8 cellular contexts compared by ENCODE assay signal in the genomic region with DNA sequence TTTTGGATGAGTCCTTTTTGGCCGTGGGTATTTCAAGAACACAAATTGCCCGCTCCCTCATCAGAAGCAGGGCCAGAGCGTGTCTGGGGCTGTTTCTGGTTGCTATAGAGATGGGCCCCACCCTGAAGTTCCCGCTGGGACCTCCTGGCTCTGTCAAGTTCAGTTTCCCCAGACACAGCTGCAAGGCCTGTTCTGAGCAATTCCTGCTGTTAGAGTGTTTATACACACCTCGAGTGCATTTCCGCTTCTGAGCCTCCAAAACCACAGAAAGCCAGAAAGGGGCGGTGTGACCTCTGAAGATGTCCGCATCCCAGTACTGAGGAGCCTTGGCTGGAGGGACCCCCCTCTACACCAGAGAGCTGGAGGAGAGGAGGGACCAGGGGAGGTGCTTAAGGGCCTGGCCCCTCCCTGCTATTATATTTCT. TPM values are rescaled to one million over a fixed set of nuclear protein-coding genes. Genes with fewer than 3 reads are reported as not detected.
A peak's percentile ranks its signal among the peaks of the same experiment; 100 is the strongest.
DNase-seq lines count a peak whose midpoint lies in the region; ATAC-seq and TF ChIP-seq lines count a peak whose summit lies in the region.

No MANE protein-coding gene starts in this region.

- H3K27ac Mint-ChIP-seq in activated CD8-positive, alpha-beta T cell treated with anti-CD3 and anti-CD28 coated beads for 36 hours = peak overlapping the region; percentile 78
- peak overlapping the region; percentile 51 for H3K27ac Mint-ChIP-seq in stimulated activated naive B cell treated with anti-CD40 and anti-IgM and Interleukin-4, amounts not matched to agents 10 μg/mL and 1 μg/mL and 100 μg/mL, for 72 hours

- H3K9me3 Mint-ChIP-seq in activated CD8-positive, alpha-beta T cell treated with anti-CD3 and anti-CD28 coated beads for 36 hours = no peaks in the 10 kb centered on the region
- no peaks in the 10 kb centered on the region for H3K9me3 Mint-ChIP-seq in stimulated activated naive B cell treated with anti-CD40 and anti-IgM and Interleukin-4, amounts not matched to agents 10 μg/mL and 1 μg/mL and 100 μg/mL, for 72 hours

- no peak overlapping the region for H3K4me3 Mint-ChIP-seq in activated CD8-positive, alpha-beta T cell treated with anti-CD3 and anti-CD28 coated beads for 36 hours
- peak overlapping the region in 1 of 2 donors; percentile 4 for H3K4me3 Mint-ChIP-seq in stimulated activated naive B cell treated with anti-CD40 and anti-IgM and Interleukin-4, amounts not matched to agents 10 μg/mL and 1 μg/mL and 100 μg/mL, for 72 hours

- intact Hi-C loops in activated CD8-positive, alpha-beta T cell treated with anti-CD3 and anti-CD28 coated beads for 36 hours (cut with micrococcal nuclease) = no loop called here
- intact Hi-C loops in heart right ventricle (cut with DNase I) = no loop called here

- H3K36me3 Mint-ChIP-seq in activated CD8-positive, alpha-beta T cell treated with anti-CD3 and anti-CD28 coated beads for 36 hours (ENCODE audit: low read depth) = no peaks in the 10 kb centered on the region
- no peaks in the 10 kb centered on the region for H3K36me3 Mint-ChIP-seq in stimulated activated naive B cell treated with anti-CD40 and anti-IgM and Interleukin-4, amounts not matched to agents 10 μg/mL and 1 μg/mL and 100 μg/mL, for 72 hours

- ATAC-seq in GM19397 (IDR thresholded peaks at IDR 0.05; ENCODE audit: unreplicated experiment) (peak; percentile 81), HG03342 (IDR thresholded peaks at IDR 0.05; ENCODE audit: unreplicated experiment) (peak; percentile 91), heart right ventricle (peak; percentile 78 to 97 (median 92))
- ATAC-seq in activated CD8-positive, alpha-beta T cell treated with anti-CD3 and anti-CD28 coated beads for 36 hours = peak; percentile 78
- ATAC-seq in stimulated activated naive B cell treated with anti-CD40 and anti-IgM and Interleukin-4, amounts not matched to agents 10 μg/mL and 1 μg/mL and 100 μg/mL, for 72 hours (replicated peaks) = peak; percentile 89 to 91

- peak overlapping the region in 9 of 10 donors; percentile 53 to 82 (median 73) for H3K27ac ChIP-seq in heart right ventricle

- DNase-seq in Daoy (ENCODE audit: low read depth) (peak; percentile 68), heart right ventricle (peak; percentile 65 to 84), NCI-H2196 (lab: John Stamatoyannopoulos, UW; ENCODE audit: unreplicated experiment) (no peak), cerebellar nuclear complex (lab: John Stamatoyannopoulos, UW) (no peak)
- peak; percentile 71 for DNase-seq in activated CD8-positive, alpha-beta T cell treated with anti-CD3 and anti-CD28 coated beads for 36 hours
- DNase-seq in stimulated activated naive B cell treated with anti-CD40 and anti-IgM and Interleukin-4, amounts not matched to agents 10 μg/mL and 1 μg/mL and 100 μg/mL, for 72 hours = peak; percentile 68

- H3K36me3 ChIP-seq in heart right ventricle = no peaks in the 10 kb centered on the region

- POLR2A ChIA-PET in activated CD8-positive, alpha-beta T cell treated with anti-CD3 and anti-CD28 coated beads for 36 hours (lab: Charles Lee) = interaction anchor here (0.7 to 1.8 kb wide), 3 partner anchors 9 to 85 kb away, joined by 3 to 16 read pairs (median 8); partner anchors contain the start of gene WBP2

- H3K9me3 ChIP-seq in heart right ventricle = no peaks in the 10 kb centered on the region

- peaks cover 17% of the 10 kb centered on the region for H3K4me1 Mint-ChIP-seq in activated CD8-positive, alpha-beta T cell treated with anti-CD3 and anti-CD28 coated beads for 36 hours (ENCODE audit: low read depth)
- H3K4me1 Mint-ChIP-seq in stimulated activated naive B cell treated with anti-CD40 and anti-IgM and Interleukin-4, amounts not matched to agents 10 μg/mL and 1 μg/mL and 100 μg/mL, for 72 hours = peaks cover 13 to 17% of the 10 kb centered on the region in 2 donors

- CTCF ChIA-PET in activated CD8-positive, alpha-beta T cell treated with anti-CD3 and anti-CD28 coated beads for 36 hours (lab: Charles Lee) = interaction anchor here (0.9 to 4.6 kb wide), 8 partner anchors 9 to 141 kb away, joined by 3 to 47 read pairs (median 4); partner anchors contain the start of genes UNC13D and WBP2

- H3K4me1 ChIP-seq in heart right ventricle = peaks cover 11 to 39% (median 27%) of the 10 kb centered on the region in 9 donors

- TF ChIP-seq CTCF in activated CD8-positive, alpha-beta T cell treated with anti-CD3 and anti-CD28 coated beads for 36 hours (IDR thresholded peaks at IDR 0.05) = no peak
- peak in 2 of 9 donors; percentile 22 to 28 for TF ChIP-seq CTCF in heart right ventricle (IDR thresholded peaks at IDR 0.05)

- H3K27me3 Mint-ChIP-seq in activated CD8-positive, alpha-beta T cell treated with anti-CD3 and anti-CD28 coated beads for 36 hours = no peaks in the 10 kb centered on the region
- H3K27me3 Mint-ChIP-seq in stimulated activated naive B cell treated with anti-CD40 and anti-IgM and Interleukin-4, amounts not matched to agents 10 μg/mL and 1 μg/mL and 100 μg/mL, for 72 hours = no peaks in the 10 kb centered on the region

- peak overlapping the region in 1 of 10 donors; percentile 2 for H3K4me3 ChIP-seq in heart right ventricle

- H3K27me3 ChIP-seq in heart right ventricle = no peaks in the 10 kb centered on the region

- 23 to 39% methylated on average over 8 of the region's 8 CpGs for WGBS in heart right ventricle, 2 donors

RNA-seq across cellular contexts. Expression of gene WBP2, which starts 9.3 kb away (rescaled TPM):
- 17.8 and 21.8 TPM in 2 replicates for total RNA-seq in Daoy (2014; rRNA removed; shearing (Covaris generic))
- 10 to 100 TPM; 54.4 to 58.5 TPM for total RNA-seq in activated CD8-positive, alpha-beta T cell treated with anti-CD3 and anti-CD28 coated beads for 36 hours
- 100 to 1,000 TPM; 130 to 210 (median 173) TPM for total RNA-seq in heart right ventricle
- 100 to 1,000 TPM; 155 to 205 TPM for polyA plus RNA-seq in heart right ventricle

RNA-seq across cellular contexts. Expression of gene TRIM47, which starts 13.9 kb away (rescaled TPM):
- total RNA-seq in Daoy (2014; rRNA removed; shearing (Covaris generic)) = 14.4 and 15.2 TPM in 2 replicates
- 10 to 100 TPM; 16.6 to 16.8 TPM for total RNA-seq in activated CD8-positive, alpha-beta T cell treated with anti-CD3 and anti-CD28 coated beads for 36 hours
- total RNA-seq in heart right ventricle = 10 to 100 TPM in 9 of 10 donors, 1 to 10 TPM in 1; 9.3 to 53.1 (median 21.5) TPM
- polyA plus RNA-seq in heart right ventricle = 10 to 100 TPM; 22.4 to 48.7 TPM

RNA-seq across cellular contexts. Expression of gene UNC13D, which starts 20.3 kb away (rescaled TPM):
- 0.06 and 0.86 TPM in 2 replicates for total RNA-seq in Daoy (2014; rRNA removed; shearing (Covaris generic))
- total RNA-seq in activated CD8-positive, alpha-beta T cell treated with anti-CD3 and anti-CD28 coated beads for 36 hours = 100 to 1,000 TPM; 136 to 144 TPM
- total RNA-seq in heart right ventricle = 10 to 100 TPM in 3 of 10 donors, 1 to 10 TPM in 7; 5.5 to 20.7 (median 8.5) TPM
- 10 to 100 TPM in 1 of 2 donors, 1 to 10 TPM in 1; 3.0 to 12.6 TPM for polyA plus RNA-seq in heart right ventricle

RNA-seq across cellular contexts. Expression of gene TRIM65, which starts 32.3 kb away (rescaled TPM):
- 15.6 and 24.1 TPM in 2 replicates for total RNA-seq in Daoy (2014; rRNA removed; shearing (Covaris generic))
- total RNA-seq in activated CD8-positive, alpha-beta T cell treated with anti-CD3 and anti-CD28 coated beads for 36 hours = 10 to 100 TPM; 37.1 to 42.2 TPM
- 10 to 100 TPM in 1 of 10 donors, 1 to 10 TPM in 9; 5.1 to 12.7 (median 8.9) TPM for total RNA-seq in heart right ventricle
- polyA plus RNA-seq in heart right ventricle = 10 to 100 TPM in 1 of 2 donors, 1 to 10 TPM in 1; 5.6 to 16.7 TPM

RNA-seq across cellular contexts. Expression of gene MRPL38, which starts 40.2 kb away (rescaled TPM):
- total RNA-seq in Daoy (2014; rRNA removed; shearing (Covaris generic)) = 27.7 and 34.8 TPM in 2 replicates
- total RNA-seq in activated CD8-positive, alpha-beta T cell treated with anti-CD3 and anti-CD28 coated beads for 36 hours = 100 to 1,000 TPM; 117 to 126 TPM
- 100 to 1,000 TPM in 4 of 10 donors, 10 to 100 TPM in 6; 89.6 to 144 (median 96.5) TPM for total RNA-seq in heart right ventricle
- polyA plus RNA-seq in heart right ventricle = 100 to 1,000 TPM in 1 of 2 donors, 10 to 100 TPM in 1; 86.0 to 160 TPM

Comparison
In these comparisons a context has a peak if more than half of its experiments do, and no peak if none do; other contexts are left out.
1. DNase-seq: peak in Daoy (single experiment), activated CD8-positive, alpha-beta T cell treated with anti-CD3 and anti-CD28 coated beads for 36 hours (single experiment), heart right ventricle (2 of 2) and stimulated activated naive B cell treated with anti-CD40 and anti-IgM and Interleukin-4, amounts not matched to agents 10 μg/mL and 1 μg/mL and 100 μg/mL, for 72 hours (single experiment); none in NCI-H2196 (single experiment) and cerebellar nuclear complex (0 of 2).
2. RNA of gene UNC13D, which starts 20.3 kb away (total RNA-seq): 136 to 144 TPM in activated CD8-positive, alpha-beta T cell treated with anti-CD3 and anti-CD28 coated beads for 36 hours; 5.5 to 20.7 TPM in heart right ventricle and 0.06 to 0.86 TPM in Daoy; every median in the first group is over 4 times any median in the second.
3. Peak in every context shown above with its lines, with median percentiles within 50 percentile points of each other: ATAC-seq.